Comparison of ENCODE assay signal across 8 cellular contexts in the genomic region with DNA sequence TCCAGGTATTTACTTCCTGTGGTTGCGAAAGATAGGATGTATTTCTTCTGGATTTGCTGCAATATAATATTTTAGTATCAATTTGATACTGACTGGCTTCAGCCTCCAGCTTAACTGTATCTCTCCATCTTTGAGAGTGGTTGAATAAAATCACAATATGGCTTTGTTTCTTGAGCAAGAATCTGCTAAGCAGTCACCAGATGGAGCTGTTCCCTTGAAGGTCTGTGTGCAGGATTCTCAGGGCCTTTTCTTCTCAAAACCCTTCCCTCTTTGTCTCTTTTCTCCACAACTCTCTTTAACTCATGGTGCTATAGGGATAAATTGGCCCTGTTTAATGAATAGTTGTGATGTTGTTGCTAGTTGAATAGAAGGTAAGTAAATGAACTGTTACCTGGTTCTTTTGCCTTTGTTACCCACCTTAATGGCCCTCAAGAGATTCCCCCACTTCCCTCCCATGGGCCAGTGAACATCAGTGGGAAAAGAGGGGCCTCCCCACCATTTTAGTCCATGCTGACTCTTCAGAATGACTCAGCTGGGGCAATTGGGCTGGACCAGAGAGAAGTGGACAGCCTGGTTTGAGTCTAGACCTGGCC. TPM values are rescaled to one million over a fixed set of nuclear protein-coding genes. Genes with fewer than 3 reads are reported as not detected.
DNase-seq lines count a peak whose midpoint lies in the region; ATAC-seq and TF ChIP-seq lines count a peak whose summit lies in the region.

No MANE protein-coding gene starts in this region.

- peak in 1 of 2 experiments; percentile 49 for DNase-seq in Caco-2
- DNase-seq in HT-29 (ENCODE audit: low spot score): peak; percentile 58
- DNase-seq in dermis blood vessel endothelial cell: peak; percentile 89
- peak; percentile 74 for DNase-seq in myocyte (ENCODE audit: low read depth)
- DNase-seq in mesenteric fat pad (ENCODE audit: low spot score): no peak

- no peaks in the 10 kb centered on the region for H3K79me2 ChIP-seq in OCI-LY1 (ENCODE audit: insufficient read depth, low read length)

- no peaks in the 10 kb centered on the region for H3K27me3 ChIP-seq in Caco-2 (replicated peaks; ENCODE audit: control insufficient read depth, insufficient read depth, low read length)
- H3K27me3 ChIP-seq in OCI-LY1 (ENCODE audit: insufficient read depth, low read length): 0 out of 2 replicates have a peak, but pooled peaks cover 7% of the 10 kb centered on the region

- H3K9me3 Mint-ChIP-seq in Caco-2 (ENCODE audit: unreplicated experiment): no peaks in the 10 kb centered on the region

- no peaks in the 10 kb centered on the region for H3K36me3 Mint-ChIP-seq in Caco-2 (ENCODE audit: insufficient read depth, unreplicated experiment)

- H2AFZ ChIP-seq in OCI-LY1 (ENCODE audit: low read length): no peak overlapping the region

- H4K20me1 ChIP-seq in OCI-LY1 (ENCODE audit: insufficient read depth, low read length): no peaks in the 10 kb centered on the region

- TF ChIP-seq CTCF in Caco-2 (IDR thresholded peaks at IDR 0.05; ENCODE audit: insufficient read depth in 1 of 2, low read depth in 1 of 2, low read length in 1 of 2, severe bottlenecking in 1 of 2, unreplicated experiment in 1 of 2) (peak; percentile 64 to 75), OCI-LY1 (IDR thresholded peaks at IDR 0.05; ENCODE audit: low read length) (peak; percentile 72)

- intact Hi-C loops in Caco-2 (cut with micrococcal nuclease; ENCODE audit: unreplicated experiment): loop anchor here (1.0 to 10.0 kb wide), 5 partner anchors 130 to 369 kb away; no protein-coding TSS in a partner anchor

- H3K27me3 Mint-ChIP-seq in Caco-2 (ENCODE audit: insufficient read depth, unreplicated experiment): no peaks in the 10 kb centered on the region

- H3K9me3 ChIP-seq in Caco-2 (no peaks in the 10 kb centered on the region), OCI-LY1 (ENCODE audit: low read length) (no peaks in the 10 kb centered on the region)

- H3K27ac Mint-ChIP-seq in Caco-2 (ENCODE audit: unreplicated experiment): no peak overlapping the region

- H3K4me1 Mint-ChIP-seq in Caco-2 (ENCODE audit: low read depth, unreplicated experiment): no peaks in the 10 kb centered on the region

- H3K9ac ChIP-seq in OCI-LY1 (ENCODE audit: low read length): no peak overlapping the region

- CTCF ChIA-PET in Caco-2 (lab: Charles Lee): interaction anchor here (0.6 to 1.7 kb wide), 4 partner anchors 130 to 543 kb away, joined by 3 to 5 read pairs (median 3); no protein-coding TSS in a partner anchor

- no peaks in the 10 kb centered on the region for H3K4me1 ChIP-seq in Caco-2
- peaks cover 5% of the 10 kb centered on the region for H3K4me1 ChIP-seq in OCI-LY1 (ENCODE audit: insufficient read depth, low read length, severe bottlenecking)

- no peaks in the 10 kb centered on the region for H3K9me2 ChIP-seq in OCI-LY1 (ENCODE audit: low read depth, low read length)

- H3K36me3 ChIP-seq in Caco-2 (ENCODE audit: control insufficient read depth, insufficient read depth, low read length) (no peaks in the 10 kb centered on the region), OCI-LY1 (ENCODE audit: insufficient read depth, low read length) (no peaks in the 10 kb centered on the region)

- H3K4me3 Mint-ChIP-seq in Caco-2 (ENCODE audit: unreplicated experiment): no peak overlapping the region

- H3K4me2 ChIP-seq in OCI-LY1 (ENCODE audit: low read length): no peak overlapping the region

- POLR2A ChIA-PET in Caco-2 (lab: Charles Lee): no interaction called here

- BruUV-seq in Caco-2 (replicated peaks; lab: Mats Ljungman, UMichigan): no TSS peak

- ATAC-seq in HG03460 (IDR thresholded peaks at IDR 0.05; ENCODE audit: unreplicated experiment) (no peak), GM18502 (IDR thresholded peaks at IDR 0.05; ENCODE audit: poor library complexity, unreplicated experiment) (no peak)

- no peaks in the 10 kb centered on the region for H3F3A ChIP-seq in OCI-LY1 (ENCODE audit: insufficient read depth, low read length)

- H3K4me3 ChIP-seq in Caco-2 (ENCODE audit: low read depth, low read length): no peak overlapping the region
- H3K4me3 ChIP-seq in OCI-LY1 (ENCODE audit: low read depth, low read length, poor library complexity, severe bottlenecking): no peak overlapping the region

- no peak overlapping the region for H3K27ac ChIP-seq in OCI-LY1 (ENCODE audit: low read depth, low read length, poor library complexity, severe bottlenecking)

RNA-seq across cellular contexts. Expression of a gene that starts 34.8 kb away (rescaled TPM):
- total RNA-seq in Caco-2 (2022) (2.5 and 3.2 TPM in 2 replicates), dermis blood vessel endothelial cell (1.9 TPM in 2 replicates), myocyte (0.37 and 1.1 TPM in 2 replicates), mesenteric fat pad (64.8 TPM)
- not detected in 2 replicates for total RNA-seq in HT-29 (2014; rRNA removed; shearing (Covaris generic))
- polyA plus RNA-seq in myocyte (2012): 9.3 TPM

Comparison
In these comparisons a context has a peak if more than half of its experiments do, and no peak if none do; other contexts are left out.
1. RNA of a gene that starts 34.8 kb away (total RNA-seq): 64.8 TPM in mesenteric fat pad (single experiment); 2.5 to 3.2 TPM in Caco-2, 1.9 TPM in dermis blood vessel endothelial cell, 0.37 to 1.1 TPM in myocyte and not detected in HT-29; every median in the first group is over 10 times any median in the second.